Comparison of ENCODE assay signal across 17 cellular contexts in genomic region chr9:36867672-36868471, GRCh38.
DNase-seq lines count a peak whose midpoint lies in the region; ATAC-seq, FAIRE-seq and TF ChIP-seq lines count a peak whose summit lies in the region.
"Had no signal": no experiment of that assay in that cellular context is flagged by ENCODE, and none has a peak within 500 bp of the region (broad histone marks: within the 10 kb centered on the region; RNA-seq: fewer than 3 reads in every experiment).

No MANE protein-coding gene starts in this region.

- DNase-seq in NCI-H1092 (lab: John Stamatoyannopoulos, UW), result peak; percentile 89
- peak; percentile 67 to 74 for DNase-seq in NCI-H526 (lab: John Stamatoyannopoulos, UW)
- DNase-seq in transverse colon, result peak; percentile 82
- DNase-seq in GM12892 (ENCODE audit: insufficient read length), result no peak
- DNase-seq in activated CD8-positive, alpha-beta memory T cell treated with anti-CD3 and anti-CD28 coated beads for 24 hours, result no peak
- DNase-seq: activated CD4-positive, alpha-beta T cell treated with anti-CD3 and anti-CD28 coated beads, Interleukin-2, amount 50 U/mL, for 4 hours; activated gamma-delta T cell treated with Interleukin-2 at 50 U/mL for 16 hours; CD8-positive, alpha-beta memory T cell; effector memory CD4-positive, alpha-beta T cell; foreskin keratinocyte; NCI-H2171 treated with DMSO at 0.1 percent for 48 hours; RPMI8226 had no signal

- H3K4me3 ChIP-seq in liver (ENCODE audit: low read depth in 1 of 3, low read length in 3 of 3) (no peak overlapping the region), transverse colon (no peak overlapping the region)
- H3K4me3 ChIP-seq: breast epithelium, suprapubic skin had no signal

- H3K27ac ChIP-seq in liver (ENCODE audit: low read depth in 1 of 2, low read length in 2 of 2) (no peak overlapping the region), transverse colon (peak overlapping the region in 3 of 4 donors; percentile 46 to 64 (median 64))
- H3K27ac ChIP-seq: breast epithelium, foreskin keratinocyte, suprapubic skin had no signal

- WGBS in liver, result 47% methylated on average over 22 of the region's 22 CpGs
- 22 to 47% methylated on average over 10 to 22 of the region's 22 CpGs for WGBS in transverse colon (ENCODE audit: low coverage in 1 of 2), 2 donors

- no peaks in the 10 kb centered on the region for H3K4me1 Mint-ChIP-seq in activated T-helper 17 cell treated with anti-CD3 and anti-CD28 coated beads, Interleukin-2, amount 50 U/mL, for 72 hours
- H3K4me1 Mint-ChIP-seq: CD8-positive, alpha-beta memory T cell; nephron had no signal

- no peaks in the 10 kb centered on the region for H3K36me3 Mint-ChIP-seq in activated T-helper 17 cell treated with anti-CD3 and anti-CD28 coated beads, Interleukin-2, amount 50 U/mL, for 72 hours (ENCODE audit: low read depth)
- H3K36me3 Mint-ChIP-seq: CD8-positive, alpha-beta memory T cell had no signal

- H3K4me1 ChIP-seq in liver (ENCODE audit: control insufficient read depth in 4 of 4, insufficient read depth in 4 of 4, low read length in 3 of 4) (peaks cover 0 to 11% (median 8%) of the 10 kb centered on the region in 4 donors), transverse colon (peaks cover 0 to 20% (median 8%) of the 10 kb centered on the region in 4 donors)
- H3K4me1 ChIP-seq: breast epithelium, foreskin keratinocyte, suprapubic skin had no signal

- H3K9me3 Mint-ChIP-seq in activated T-helper 17 cell treated with anti-CD3 and anti-CD28 coated beads, Interleukin-2, amount 50 U/mL, for 72 hours, result no peaks in the 10 kb centered on the region
- H3K9me3 Mint-ChIP-seq: CD8-positive, alpha-beta memory T cell; nephron had no signal

- no peaks in the 10 kb centered on the region for H3K9me3 ChIP-seq in liver (ENCODE audit: control insufficient read depth in 4 of 4, low read length in 3 of 4)
- no peaks in the 10 kb centered on the region for H3K9me3 ChIP-seq in transverse colon
- H3K9me3 ChIP-seq: breast epithelium, suprapubic skin had no signal

- TF ChIP-seq CTCF in liver (IDR thresholded peaks at IDR 0.05; ENCODE audit: low read depth, low read length, missing input control) (no peak), transverse colon (IDR thresholded peaks at IDR 0.05) (no peak)

- no peak for FAIRE-seq in GM12892 (lab: Jason Lieb, UNC)

- H3K27me3 ChIP-seq in liver (ENCODE audit: control insufficient read depth in 4 of 4, insufficient read depth in 4 of 4, low read length in 3 of 4) (no peaks in the 10 kb centered on the region), transverse colon (no peaks in the 10 kb centered on the region)

- no peak overlapping the region for H3K27ac Mint-ChIP-seq in activated T-helper 17 cell treated with anti-CD3 and anti-CD28 coated beads, Interleukin-2, amount 50 U/mL, for 72 hours
- H3K27ac Mint-ChIP-seq: CD8-positive, alpha-beta memory T cell; nephron had no signal

- TF ChIP-seq RAD21 in liver (IDR thresholded peaks at IDR 0.05), result no peak

- in situ Hi-C loops in transverse colon (cut with MboI; ENCODE audit: low pct_ligation_motif_present in 1 of 4, low pct_unique_long_range_greater_than_20kb in 1 of 4, low sequenced_read_pairs in 3 of 4), result loop anchor here in 1 of 4 donors (25.0 kb wide), 1 partner anchor 494 kb away; no protein-coding TSS in a partner anchor

- H3K27me3 Mint-ChIP-seq in activated T-helper 17 cell treated with anti-CD3 and anti-CD28 coated beads, Interleukin-2, amount 50 U/mL, for 72 hours, result peaks cover 15% of the 10 kb centered on the region

- intact Hi-C loops in transverse colon (cut with DNase I; ENCODE audit: low total_unique reads), result loop anchor here (10.0 kb wide), 1 partner anchor 197 kb away; no protein-coding TSS in a partner anchor

- no peak overlapping the region for H3K4me3 Mint-ChIP-seq in activated T-helper 17 cell treated with anti-CD3 and anti-CD28 coated beads, Interleukin-2, amount 50 U/mL, for 72 hours
- H3K4me3 Mint-ChIP-seq: CD8-positive, alpha-beta memory T cell had no signal

- no peak for ATAC-seq in activated T-helper 17 cell treated with anti-CD3 and anti-CD28 coated beads, Interleukin-2, amount 50 U/mL, for 72 hours (replicated peaks)
- ATAC-seq: foreskin keratinocyte had no signal

- no peaks in the 10 kb centered on the region for H3K36me3 ChIP-seq in liver (ENCODE audit: control insufficient read depth in 4 of 4, insufficient read depth in 3 of 4, low read depth in 1 of 4, low read length in 3 of 4)
- H3K36me3 ChIP-seq in transverse colon, result no peaks in the 10 kb centered on the region
- H3K36me3 ChIP-seq: breast epithelium, suprapubic skin had no signal

- no peak for TF ChIP-seq EP300 in transverse colon (IDR thresholded peaks at IDR 0.05; ENCODE audit: low read depth)

- H3K9ac ChIP-seq in liver (ENCODE audit: low read depth in 1 of 2, low read length in 2 of 2), result no peak overlapping the region

- TF ChIP-seq POLR2A in transverse colon (IDR thresholded peaks at IDR 0.05), result no peak
- TF ChIP-seq POLR2A in GM12892 (IDR thresholded peaks at IDR 0.05; ENCODE audit: low read depth, low read length), result no peak

TF ChIP-seq in liver, 16 proteins besides CTCF, POLR2A, EP300 and RAD21:
- TF ChIP-seq SP1 (IDR thresholded peaks at IDR 0.05) (peak; percentile 68), FOXA2 (IDR thresholded peaks at IDR 0.05) (no peak), YY1 (IDR thresholded peaks at IDR 0.05) (no peak), NR2F2 (IDR thresholded peaks at IDR 0.05) (no peak), ZBTB33 (IDR thresholded peaks at IDR 0.05) (no peak), FOXA1 (IDR thresholded peaks at IDR 0.05) (no peak), RXRA (IDR thresholded peaks at IDR 0.05) (no peak), TAF1 (conservative IDR thresholded peaks at IDR 0.05) (no peak), REST (IDR thresholded peaks at IDR 0.05) (no peak), JUND (IDR thresholded peaks at IDR 0.05) (peak in 1 of 2 donors; percentile 10), MAX (IDR thresholded peaks at IDR 0.05) (no peak), HNF4G (IDR thresholded peaks at IDR 0.05) (peak; percentile 78), HNF4A (conservative IDR thresholded peaks at IDR 0.05) (peak; percentile 83 to 89)

Comparison
In these comparisons a context has a peak if more than half of its experiments do, and no peak if none do; other contexts are left out.
1. DNase-seq: peak in NCI-H1092 (single experiment), NCI-H526 (2 of 2) and transverse colon (single experiment); none in GM12892 (single experiment) and activated CD8-positive, alpha-beta memory T cell treated with anti-CD3 and anti-CD28 coated beads for 24 hours (single experiment).
2. H3K27ac ChIP-seq: peak in transverse colon (3 of 4); none in liver (0 of 2).